Comparison of ENCODE assay signal across 8 cellular contexts in genomic region chr17:1005361-1005946, GRCh38. TPM values are rescaled to one million over a fixed set of nuclear protein-coding genes. Genes with fewer than 3 reads are reported as not detected.
DNase-seq lines count a peak whose midpoint lies in the region; ATAC-seq, FAIRE-seq and TF ChIP-seq lines count a peak whose summit lies in the region.

No MANE protein-coding gene starts in this region.

- H3K4me3 Mint-ChIP-seq in CD14-positive monocyte, result no peak overlapping the region

- H3K36me3 Mint-ChIP-seq in CD14-positive monocyte, result peaks cover 72 to 90% of the 10 kb centered on the region in 2 donors

- H3K27ac Mint-ChIP-seq in CD14-positive monocyte, result peak overlapping the region in 5 of 7 donors; percentile 10 to 70 (median 50)

- DNase-seq in CD14-positive monocyte (ENCODE audit: low spot score) (no peak), NCI-H2107 (lab: John Stamatoyannopoulos, UW) (peak; percentile 25), dermis blood vessel endothelial cell (peak; percentile 79), middle frontal gyrus (ENCODE audit: extremely low spot score, low spot score) (peak; percentile 85), D721Med (ENCODE audit: insufficient read length, low spot score) (no peak)
- DNase-seq in activated CD4-positive, CD25-positive, alpha-beta regulatory T cell (lab: John Stamatoyannopoulos, UW), result no peak

- TF ChIP-seq CTCF in CD14-positive monocyte (IDR thresholded peaks at IDR 0.05) (no peak), D721Med (IDR thresholded peaks at IDR 0.05; ENCODE audit: insufficient read depth, missing control alignments) (no peak)

- intact Hi-C loops in CD14-positive monocyte (cut with micrococcal nuclease), result loop anchor here in 1 of 2 donors (10.0 kb wide), 1 partner anchor 49 kb away; no protein-coding TSS in a partner anchor

- ATAC-seq in HG03045 (IDR thresholded peaks at IDR 0.05; ENCODE audit: unreplicated experiment) (no peak), GM18502 (IDR thresholded peaks at IDR 0.05; ENCODE audit: poor library complexity, unreplicated experiment) (no peak)

- no peak for FAIRE-seq in D721Med (lab: Jason Lieb, UNC)

- no peaks in the 10 kb centered on the region for H3K4me1 Mint-ChIP-seq in CD14-positive monocyte

- peaks cover 0 to 2% (median 0%) of the 10 kb centered on the region in 3 donors for H3K27me3 Mint-ChIP-seq in CD14-positive monocyte (ENCODE audit: low read depth in 3 of 3)

- no peaks in the 10 kb centered on the region for H3K9me3 Mint-ChIP-seq in CD14-positive monocyte

RNA-seq across cellular contexts. Expression of gene TIMM22, which starts 8.5 kb away (rescaled TPM):
- polyA plus RNA-seq in CD14-positive monocyte, result 10 to 100 TPM; 13.1 to 13.6 TPM
- total RNA-seq in dermis blood vessel endothelial cell, result 22.3 and 22.4 TPM in 2 replicates

RNA-seq across cellular contexts. Expression of gene NXN, which starts 25.9 kb away (rescaled TPM):
- not detected for polyA plus RNA-seq in CD14-positive monocyte
- 123 and 138 TPM in 2 replicates for total RNA-seq in dermis blood vessel endothelial cell

Comparison
In these comparisons a context has a peak if more than half of its experiments do, and no peak if none do; other contexts are left out.
1. DNase-seq: peak in NCI-H2107 (single experiment), dermis blood vessel endothelial cell (single experiment) and middle frontal gyrus (single experiment); none in CD14-positive monocyte (single experiment), D721Med (single experiment) and activated CD4-positive, CD25-positive, alpha-beta regulatory T cell (0 of 4).